8 cellular contexts compared by ENCODE assay signal in the genomic region with DNA sequence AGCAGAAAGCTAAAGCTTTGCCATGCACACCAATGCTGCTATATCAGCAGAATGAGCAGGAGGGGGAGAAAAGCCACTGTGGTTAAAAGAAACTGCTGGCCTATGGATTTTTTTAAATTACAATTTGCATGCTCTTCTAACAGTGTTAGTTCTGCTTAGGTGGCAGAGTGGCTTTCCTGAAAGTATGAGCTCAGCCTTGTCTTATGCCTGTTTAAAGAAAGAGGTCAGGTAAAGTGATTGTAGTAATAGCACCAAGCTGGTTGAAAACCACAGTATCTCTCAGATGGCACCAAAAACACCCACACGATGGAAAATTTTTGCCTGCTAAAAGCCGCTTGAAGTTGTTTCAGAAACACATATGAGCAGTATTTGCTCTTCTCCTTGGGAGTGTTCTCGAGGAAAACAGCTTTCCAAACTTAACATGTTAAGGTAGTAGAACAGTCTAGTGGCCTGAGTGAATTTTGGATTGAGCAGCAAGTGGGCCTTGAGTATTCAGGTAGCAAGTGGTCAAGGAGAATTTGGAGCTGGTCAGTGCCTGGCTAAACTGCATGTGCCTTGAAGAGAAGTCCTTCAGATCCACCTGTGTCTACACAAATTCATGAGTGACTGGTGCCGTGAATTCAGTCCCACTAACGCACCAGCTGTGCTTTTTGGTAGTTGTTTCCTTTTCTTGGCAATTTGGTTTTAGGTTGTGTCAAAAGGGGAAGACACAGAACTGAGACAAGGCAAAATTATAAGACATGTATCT.
DNase-seq lines count a peak whose midpoint lies in the region; ATAC-seq and TF ChIP-seq lines count a peak whose summit lies in the region.

No MANE protein-coding gene starts in this region.

- peak overlapping the region; percentile 71 for H3K4me2 ChIP-seq in MM.1S (ENCODE audit: low read depth, low read length)

- peak; percentile 54 for DNase-seq in GM13977 (ENCODE audit: low spot score)
- DNase-seq in MM.1S, result peak; percentile 99
- DNase-seq in inferior parietal cortex (ENCODE audit: extremely low spot score), result no peak
- DNase-seq in EL, result no peak
- no peak for DNase-seq in GM19240 (ENCODE audit: insufficient read length, low spot score)
- no peak for DNase-seq in SKM-1 treated with dmso at 0.1 percent for 144 hours (lab: John Stamatoyannopoulos, UW; ENCODE audit: unreplicated experiment)

- H3K79me2 ChIP-seq in MM.1S (ENCODE audit: low read length), result peaks cover 40% of the 10 kb centered on the region

- H3K9me3 ChIP-seq in MM.1S (replicated peaks; ENCODE audit: insufficient read depth, low read length), result no peaks in the 10 kb centered on the region

- in situ Hi-C loops in GM13977 (cut with MboI; ENCODE audit: low pct_unique_long_range_greater_than_20kb, low sequenced_read_pairs, unreplicated experiment), result no loop called here

- H3K27ac ChIP-seq in MM.1S (ENCODE audit: low read length) (peak overlapping the region; percentile 98), cingulate gyrus (ENCODE audit: low read depth, low read length) (peak overlapping the region; percentile 19)

- peaks cover 34% of the 10 kb centered on the region for H3F3A ChIP-seq in MM.1S (ENCODE audit: insufficient read depth, low read length)

- H3K27me3 ChIP-seq in MM.1S (replicated peaks; ENCODE audit: insufficient read depth, low read length), result no peaks in the 10 kb centered on the region

- peak overlapping the region; percentile 28; the same call in 1 of the 2 replicates for H3K4me3 ChIP-seq in MM.1S (ENCODE audit: low read length)

- no peaks in the 10 kb centered on the region for H3K36me3 ChIP-seq in MM.1S (replicated peaks; ENCODE audit: insufficient read depth, low read length)

- H3K9ac ChIP-seq in MM.1S (ENCODE audit: low read length), result peak overlapping the region; percentile 75

- H2AFZ ChIP-seq in MM.1S (ENCODE audit: low read length), result no peak overlapping the region

- peaks cover 39% of the 10 kb centered on the region for H3K4me1 ChIP-seq in MM.1S (ENCODE audit: low read length)

- TF ChIP-seq CTCF in GM13977 (IDR thresholded peaks at IDR 0.05; ENCODE audit: extremely low read depth, insufficient read depth, missing control alignments), result no peak
- TF ChIP-seq CTCF in MM.1S (IDR thresholded peaks at IDR 0.05; ENCODE audit: low read length), result no peak

- peak; percentile 84 for ATAC-seq in GM21619 (IDR thresholded peaks at IDR 0.05; ENCODE audit: unreplicated experiment)

- H3K9me2 ChIP-seq in MM.1S (replicated peaks; ENCODE audit: insufficient read depth, low read length), result no peaks in the 10 kb centered on the region

- H4K20me1 ChIP-seq in MM.1S (ENCODE audit: insufficient read depth, low read length), result no peaks in the 10 kb centered on the region

Comparison
In these comparisons a context has a peak if more than half of its experiments do, and no peak if none do; other contexts are left out.
1. DNase-seq: peak in GM13977 (single experiment) and MM.1S (single experiment); none in inferior parietal cortex (single experiment), EL (single experiment), GM19240 (single experiment) and SKM-1 treated with dmso at 0.1 percent for 144 hours (single experiment).